In genomic region chr11:103825469-103825868, GRCh38 we compare ENCODE assay signal across 1 cellular context.
TF ChIP-seq lines count a peak whose summit lies in the region.

No MANE protein-coding gene starts in this region.

TF ChIP-seq in H1, 55 proteins besides CTCF, POLR2A, EP300 and RAD21 (continued from another document):
- TF ChIP-seq, protein P1, sequence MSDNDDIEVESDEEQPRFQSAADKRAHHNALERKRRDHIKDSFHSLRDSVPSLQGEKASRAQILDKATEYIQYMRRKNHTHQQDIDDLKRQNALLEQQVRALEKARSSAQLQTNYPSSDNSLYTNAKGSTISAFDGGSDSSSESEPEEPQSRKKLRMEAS (IDR thresholded peaks at IDR 0.05) = no peak
- TF ChIP-seq NANOG (IDR thresholded peaks at IDR 0.05; ENCODE audit: insufficient read depth, low read depth, low read length, poor library complexity, severe bottlenecking) (no peak), TBP (IDR thresholded peaks at IDR 0.05; ENCODE audit: low read depth, low read length) (no peak), BRCA1 (IDR thresholded peaks at IDR 0.05; ENCODE audit: low read depth, low read length) (no peak), SIX5 (IDR thresholded peaks at IDR 0.05; ENCODE audit: low read depth, low read length) (no peak), POLR2AphosphoS5 (IDR thresholded peaks at IDR 0.05; ENCODE audit: low read depth, low read length) (no peak)
